25 cellular contexts compared by ENCODE assay signal in the genomic region with DNA sequence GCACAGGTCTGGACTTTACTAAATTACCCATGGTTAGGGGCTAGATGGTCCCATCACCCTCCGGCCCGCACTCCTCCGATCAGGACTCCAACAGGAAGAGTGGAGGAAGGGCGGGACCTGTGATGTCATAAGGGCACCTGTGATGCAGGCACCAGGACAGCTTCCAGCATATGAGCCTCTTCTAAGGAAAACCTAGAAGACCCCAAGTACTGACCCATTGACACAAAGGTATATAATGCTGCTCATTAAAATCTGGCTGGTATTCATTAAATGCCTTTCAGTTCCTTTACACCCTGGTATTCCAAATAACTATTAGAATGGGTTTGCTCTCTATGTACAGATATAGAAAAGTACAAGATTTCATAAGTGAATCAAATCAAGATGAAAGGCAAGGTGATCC. TPM values are rescaled to one million over a fixed set of nuclear protein-coding genes. Genes with fewer than 3 reads are reported as not detected.
A peak's percentile ranks its signal among the peaks of the same experiment; 100 is the strongest.
DNase-seq lines count a peak whose midpoint lies in the region; ATAC-seq, FAIRE-seq and TF ChIP-seq lines count a peak whose summit lies in the region.
"Had no signal": no experiment of that assay in that cellular context is flagged by ENCODE, and none has a peak within 500 bp of the region (broad histone marks: within the 10 kb centered on the region; RNA-seq: fewer than 3 reads in every experiment).

Gene IQCF5, minus strand, starts transcription at position 101 of the 400 bp plus-strand sequence. Its CDS starts 70 bp downstream, at position 31.

- no peaks in the 10 kb centered on the region for H3K36me3 Mint-ChIP-seq in central memory CD8-positive, alpha-beta T cell (ENCODE audit: insufficient read depth)
- H3K36me3 Mint-ChIP-seq in neural progenitor cell: no peaks in the 10 kb centered on the region
- H3K36me3 Mint-ChIP-seq: CD4-positive, alpha-beta memory T cell had no signal

- no peak within 1 kb of the TSS for H2BK5ac ChIP-seq in trophoblast cell (ENCODE audit: low read depth, low read length, poor library complexity)

- no peaks in the 10 kb centered on the region for H3F3A ChIP-seq in neural progenitor cell (ENCODE audit: low read depth)

- no peaks in the 10 kb centered on the region for H3K9me3 Mint-ChIP-seq in central memory CD8-positive, alpha-beta T cell
- H3K9me3 Mint-ChIP-seq in neural progenitor cell: no peaks in the 10 kb centered on the region
- H3K9me3 Mint-ChIP-seq: CD4-positive, alpha-beta memory T cell; H9; HFFc6 had no signal

- no peak within 1 kb of the TSS for H4K8ac ChIP-seq in trophoblast cell (ENCODE audit: low read depth, low read length)

- peak within 1 kb of the TSS; percentile 6; the same call in 1 of the 2 replicates for H3K4me2 ChIP-seq in HCT116 (ENCODE audit: low read length)
- no peak within 1 kb of the TSS for H3K4me2 ChIP-seq in neural progenitor cell
- H3K4me2 ChIP-seq in trophoblast cell (ENCODE audit: low read length): no peak within 1 kb of the TSS
- H3K4me2 ChIP-seq: A549 had no signal

- intact Hi-C loops in HCT116 (cut with micrococcal nuclease): no loop called here

- H3K79me2 ChIP-seq in HCT116 (ENCODE audit: insufficient read depth, low read length) (no peaks in the 10 kb centered on the region), neural progenitor cell (ENCODE audit: low read depth) (no peaks in the 10 kb centered on the region), trophoblast cell (ENCODE audit: control insufficient read depth, insufficient read depth, low read length, poor library complexity) (no peaks in the 10 kb centered on the region)

- ATAC-seq in HCT116: no peak
- ATAC-seq in central memory CD8-positive, alpha-beta T cell (replicated peaks; ENCODE audit: extremely low read depth, poor library complexity, severe bottlenecking): no peak
- ATAC-seq: A549 had no signal

- no peaks in the 10 kb centered on the region for H3K9me2 ChIP-seq in HCT116 (ENCODE audit: insufficient read depth)

- no peak within 1 kb of the TSS for H2BK12ac ChIP-seq in trophoblast cell (ENCODE audit: low read length)

- CTCF ChIA-PET in HCT116 (lab: Charles Lee): no interaction called here

- no peak within 1 kb of the TSS for H2BK120ac ChIP-seq in trophoblast cell (ENCODE audit: insufficient read depth, low read length, poor library complexity)

- no CpG with 5 or more reads among the region's 4 CpGs for WGBS in trophoblast cell (ENCODE audit: extremely low coverage, insufficient coverage, insufficient read length)

- H3K4me1 Mint-ChIP-seq in central memory CD8-positive, alpha-beta T cell: peaks cover 10% of the 10 kb centered on the region
- H3K4me1 Mint-ChIP-seq in neural progenitor cell: no peaks in the 10 kb centered on the region

- peak within 1 kb of the TSS; percentile 9 for H3K27ac Mint-ChIP-seq in central memory CD8-positive, alpha-beta T cell (ENCODE audit: low read depth)
- no peak within 1 kb of the TSS for H3K27ac Mint-ChIP-seq in neural progenitor cell
- H3K27ac Mint-ChIP-seq: H9, HFFc6 had no signal

- H3K79me1 ChIP-seq in trophoblast cell (ENCODE audit: low read length): no peaks in the 10 kb centered on the region

- H2AFZ ChIP-seq in HCT116 (ENCODE audit: low read depth, low read length, poor library complexity, severe bottlenecking): no peak within 1 kb of the TSS
- no peak within 1 kb of the TSS for H2AFZ ChIP-seq in neural progenitor cell (replicated peaks)
- H2AFZ ChIP-seq in trophoblast cell (ENCODE audit: insufficient read depth, low read length, poor library complexity): no peak within 1 kb of the TSS

- H3K36me3 ChIP-seq in HCT116 (ENCODE audit: control insufficient read depth in 1 of 2, insufficient read depth in 2 of 2, low read length in 2 of 2) (no peaks in the 10 kb centered on the region), neural progenitor cell (no peaks in the 10 kb centered on the region), H7 (replicated peaks; ENCODE audit: control insufficient read depth, insufficient read depth, low read length) (no peaks in the 10 kb centered on the region), trophoblast cell (ENCODE audit: control insufficient read depth in 1 of 2, insufficient read depth in 2 of 2, low read length in 2 of 2) (no peaks in the 10 kb centered on the region)

- no peak within 1 kb of the TSS for H3K4me3 Mint-ChIP-seq in central memory CD8-positive, alpha-beta T cell
- H3K4me3 Mint-ChIP-seq in neural progenitor cell: peak within 1 kb of the TSS; percentile 3
- H3K4me3 Mint-ChIP-seq: CD4-positive, alpha-beta memory T cell; H9; HFFc6 had no signal

- no peak within 1 kb of the TSS for H4K12ac ChIP-seq in trophoblast cell (ENCODE audit: low read depth, low read length)

- no peak within 1 kb of the TSS for H3K23ac ChIP-seq in trophoblast cell (ENCODE audit: low read length)

- H3K27ac ChIP-seq in HCT116 (ENCODE audit: low read depth, low read length) (no peak within 1 kb of the TSS), neural progenitor cell (no peak within 1 kb of the TSS), trophoblast cell (ENCODE audit: low read depth, low read length) (no peak within 1 kb of the TSS)
- H3K27ac ChIP-seq: A549 had no signal

- TF ChIP-seq POLR2A in HCT116 (IDR thresholded peaks at IDR 0.05; ENCODE audit: borderline replicate concordance, extremely low read depth, insufficient read depth, insufficient read length): no peak

- H3K4me3 ChIP-seq in HCT116 (replicated peaks in 1 of 2; ENCODE audit: low read depth in 1 of 2, low read length in 2 of 2) (no peak within 1 kb of the TSS), neural progenitor cell (no peak within 1 kb of the TSS), H7 (ENCODE audit: insufficient read depth, low read depth, low read length) (no peak within 1 kb of the TSS), trophoblast cell (ENCODE audit: low read depth, low read length) (no peak within 1 kb of the TSS)
- H3K4me3 ChIP-seq: A549 had no signal

- POLR2A ChIA-PET in HCT116 (lab: Charles Lee): no interaction called here

- no peak within 1 kb of the TSS for H3K18ac ChIP-seq in trophoblast cell (ENCODE audit: low read length)

- no peak within 1 kb of the TSS for H3K4ac ChIP-seq in trophoblast cell (ENCODE audit: low read depth, low read length)

- DNase-seq in HCT116 (ENCODE audit: low read depth, low spot score) (no peak), neural progenitor cell (ENCODE audit: low spot score) (no peak), HTR-8/SVneo (ENCODE audit: insufficient read length, low spot score) (no peak), H7 (no peak), trophoblast cell (no peak)
- DNase-seq in central memory CD8-positive, alpha-beta T cell (ENCODE audit: low spot score in 2 of 2): no peak
- DNase-seq: 8988T; ACHN; AML-193; C1 segment of cervical spinal cord; CD4-positive, alpha-beta memory T cell; COR-L47; DMS53; DMS79 treated with DMSO at 0.1 percent for 48 hours; GF-D8; GOT3; H9; HFFc6 had no signal

- TF ChIP-seq RAD21 in HCT116 (IDR thresholded peaks at IDR 0.05; ENCODE audit: low read depth): no peak

- H2AK5ac ChIP-seq in trophoblast cell (ENCODE audit: low read length): no peak within 1 kb of the TSS

- H3K9me3 ChIP-seq in HCT116 (ENCODE audit: control insufficient read depth in 1 of 2, insufficient read depth in 1 of 2, low read depth in 1 of 2, low read length in 2 of 2) (no peaks in the 10 kb centered on the region), neural progenitor cell (ENCODE audit: low read depth) (no peaks in the 10 kb centered on the region), trophoblast cell (ENCODE audit: insufficient read depth, low read depth, low read length) (peaks cover 3% of the 10 kb centered on the region)
- H3K9me3 ChIP-seq: A549 had no signal

- H3K14ac ChIP-seq in trophoblast cell (ENCODE audit: low read length): no peak within 1 kb of the TSS

- RAD21 ChIA-PET in HCT116 (lab: Charles Lee; ENCODE audit: low non-redundant PET in 1 of 2, low total read pairs in 2 of 2, uncharacterized antibody in 2 of 2, unreplicated experiment in 2 of 2): no interaction called here

- H3K27me3 ChIP-seq in HCT116 (ENCODE audit: insufficient read depth, low read length) (no peaks in the 10 kb centered on the region), neural progenitor cell (no peaks in the 10 kb centered on the region), H7 (ENCODE audit: control insufficient read depth, insufficient read depth, low read length) (no peaks in the 10 kb centered on the region; the same call in 1 of the 2 replicates), trophoblast cell (ENCODE audit: insufficient read depth, low read length) (no peaks in the 10 kb centered on the region)

- H4K20me1 ChIP-seq in HCT116 (ENCODE audit: insufficient read depth) (no peaks in the 10 kb centered on the region), neural progenitor cell (ENCODE audit: low read depth) (no peaks in the 10 kb centered on the region)

- H3K4me1 ChIP-seq in HCT116 (ENCODE audit: control insufficient read depth in 1 of 2, insufficient read depth in 2 of 2, low read length in 2 of 2) (peaks cover 0 to 9% of the 10 kb centered on the region in 2 experiments; a peak in 2 of 4 replicates), neural progenitor cell (no peaks in the 10 kb centered on the region), trophoblast cell (ENCODE audit: control insufficient read depth in 1 of 2, insufficient read depth in 2 of 2, low read length in 2 of 2) (peaks cover 8% of the 10 kb centered on the region in 2 experiments)
- H3K4me1 ChIP-seq: A549 had no signal

- H3K27me3 Mint-ChIP-seq in central memory CD8-positive, alpha-beta T cell: peaks cover 53% of the 10 kb centered on the region
- peaks cover 5% of the 10 kb centered on the region for H3K27me3 Mint-ChIP-seq in neural progenitor cell (ENCODE audit: insufficient read depth, low read depth)

- no TSS peak for BruUV-seq in HCT116 (replicated peaks; lab: Mats Ljungman, UMichigan)

- TF ChIP-seq CTCF in HCT116 (IDR thresholded peaks at IDR 0.05 in 2 of 3, conservative IDR thresholded peaks at IDR 0.05 in 1 of 3; ENCODE audit: borderline replicate concordance in 1 of 3, insufficient read depth in 1 of 3, low read depth in 2 of 3, low read length in 2 of 3) (no peak), neural progenitor cell (IDR thresholded peaks at IDR 0.05) (no peak)

- FAIRE-seq in HTR-8/SVneo (lab: Jason Lieb, UNC): no peak
- FAIRE-seq: A549, GM12891, GM18507 had no signal

- no peak within 1 kb of the TSS for H4K91ac ChIP-seq in trophoblast cell (ENCODE audit: low read depth, low read length)

- H3K9ac ChIP-seq in HCT116 (ENCODE audit: low read length) (no peak within 1 kb of the TSS), neural progenitor cell (no peak within 1 kb of the TSS), trophoblast cell (ENCODE audit: low read length) (no peak within 1 kb of the TSS)

TF ChIP-seq in HCT116, 20 proteins besides CTCF, POLR2A, EP300 and RAD21:
- TF ChIP-seq FOSL1 (IDR thresholded peaks at IDR 0.05; ENCODE audit: low read depth) (no peak), SP1 (IDR thresholded peaks at IDR 0.05; ENCODE audit: low read depth) (no peak)

RNA-seq across cellular contexts. Expression of gene IQCF5, which starts in this region (rescaled TPM):
- total RNA-seq in HCT116 (2021; ENCODE audit: unreplicated experiment) (not detected), neural progenitor cell (ENCODE audit: low replicate concordance) (not detected in 2 replicates)
- not detected in 2 replicates for polyA plus RNA-seq in HCT116 (2012)
- not detected in 2 replicates for total RNA-seq in H7 (2014; rRNA removed; shearing (Covaris generic))
- polyA plus RNA-seq in trophoblast cell (2013): not detected in 2 replicates
- total RNA-seq: Calu3; CD4-positive, alpha-beta memory T cell; Daoy; G401; H9; HFFc6 had no signal
- polyA plus RNA-seq: A549; BJ; CD4-positive, alpha-beta memory T cell had no signal
